Comparison of ENCODE assay signal across 16 cellular contexts in genomic region chr10:31829776-31830175, GRCh38.
"Had no signal": no experiment of that assay in that cellular context is flagged by ENCODE, and none has a peak within 500 bp of the region (broad histone marks: within the 10 kb centered on the region; RNA-seq: fewer than 3 reads in every experiment).

No MANE protein-coding gene starts in this region.

- H3K4me3 Mint-ChIP-seq: naive thymus-derived CD4-positive, alpha-beta T cell had no signal

- DNase-seq: dermis blood vessel endothelial cell; erythroblast; kidney glomerular epithelial cell; naive thymus-derived CD4-positive, alpha-beta T cell; stimulated activated CD4-positive, alpha-beta T cell treated with anti-CD3 and anti-CD28 coated beads, Interleukin-2, amount 100 ng/mL, for 48 hours; stimulated activated naive CD8-positive, alpha-beta T cell treated with anti-CD3 and anti-CD28 coated beads, Interleukin-15, Interleukin-2, amounts not matched to agents 100 U/mL and 50 U/mL, for 24 hours; thyroid gland; upper lobe of left lung; uterus had no signal

- H3K27ac ChIP-seq: gastroesophageal sphincter, neutrophil, right atrium auricular region, suprapubic skin, thyroid gland, upper lobe of left lung, uterus had no signal

- H3K27me3 ChIP-seq: gastroesophageal sphincter, neutrophil, right atrium auricular region, suprapubic skin, thyroid gland, upper lobe of left lung, uterus had no signal

- H3K36me3 ChIP-seq: right atrium auricular region, thyroid gland, uterus had no signal

- FAIRE-seq: colon, endothelial cell of umbilical vein had no signal

- H3K9me3 Mint-ChIP-seq: naive thymus-derived CD4-positive, alpha-beta T cell had no signal

- H3K4me3 ChIP-seq: gastroesophageal sphincter, right atrium auricular region, smooth muscle cell, suprapubic skin, thyroid gland, upper lobe of left lung, uterus had no signal

- H3K4me1 ChIP-seq: gastroesophageal sphincter, right atrium auricular region, thyroid gland, upper lobe of left lung, uterus had no signal

- H3K4me2 ChIP-seq: smooth muscle cell had no signal

- ATAC-seq: gastroesophageal sphincter; naive thymus-derived CD4-positive, alpha-beta T cell; stimulated activated naive CD8-positive, alpha-beta T cell treated with anti-CD3 and anti-CD28 coated beads, Interleukin-15, Interleukin-2, amounts not matched to agents 100 U/mL and 50 U/mL, for 24 hours had no signal

- H3K9me3 ChIP-seq: gastroesophageal sphincter, neutrophil, right atrium auricular region, suprapubic skin, thyroid gland, upper lobe of left lung, uterus had no signal
